ENCODE assay signal across 8 cellular contexts in genomic region chr2:169734172-169734847, GRCh38. TPM values are rescaled to one million over a fixed set of nuclear protein-coding genes. Genes with fewer than 3 reads are reported as not detected.
DNase-seq lines count a peak whose midpoint lies in the region; ATAC-seq and TF ChIP-seq lines count a peak whose summit lies in the region.

No MANE protein-coding gene starts in this region.

- peak overlapping the region; percentile 87 to 93 for H3K4me3 Mint-ChIP-seq in effector memory CD8-positive, alpha-beta T cell

- peaks cover 49% of the 10 kb centered on the region for H3K4me1 ChIP-seq in DND-41 (ENCODE audit: insufficient read depth, low read length)
- H3K4me1 ChIP-seq in SK-N-SH (ENCODE audit: control insufficient read depth in 1 of 2, insufficient read depth in 2 of 2, low read depth in 1 of 2, low read length in 1 of 2) = peaks cover 0 to 27% of the 10 kb centered on the region in 2 experiments; a peak in 2 of 4 replicates
- H3K4me1 ChIP-seq in mucosa of descending colon (ENCODE audit: low read depth) = peaks cover 8% of the 10 kb centered on the region
- H3K4me1 ChIP-seq in vagina = peaks cover 15% of the 10 kb centered on the region

- TF ChIP-seq RAD21 in SK-N-SH (IDR thresholded peaks at IDR 0.05; ENCODE audit: low read length) = no peak

- TF ChIP-seq EP300 in SK-N-SH (IDR thresholded peaks at IDR 0.05; ENCODE audit: borderline replicate concordance in 1 of 2, low read depth in 1 of 2, low read length in 1 of 2) = no peak

- CTCF ChIA-PET in SK-N-SH (lab: Yijun Ruan, JAX) = interaction anchor here (1.9 to 6.9 kb wide), 3 partner anchors 11 to 41 kb away, joined by 6 to 32 read pairs (median 9); partner anchors contain the start of genes CFAP210 and PHOSPHO2

- H3K4me3 ChIP-seq in DND-41 (ENCODE audit: low read depth in 1 of 2, low read length in 2 of 2) (peak overlapping the region; percentile 55 to 81; a peak in 3 of 4 replicates), SK-N-SH (ENCODE audit: low read depth in 2 of 2, low read length in 1 of 2) (peak overlapping the region; percentile 73 to 80), mucosa of descending colon (peak overlapping the region; percentile 38), vagina (peak overlapping the region; percentile 58 to 73)

- intact Hi-C loops in mucosa of descending colon (cut with DNase I, micrococcal nuclease) = no loop called here
- intact Hi-C loops in vagina (cut with DNase I) = no loop called here

- H3K9me3 ChIP-seq in DND-41 (ENCODE audit: insufficient read depth, low read length, severe bottlenecking) = no peaks in the 10 kb centered on the region
- no peaks in the 10 kb centered on the region for H3K9me3 ChIP-seq in SK-N-SH
- no peaks in the 10 kb centered on the region for H3K9me3 ChIP-seq in mucosa of descending colon
- H3K9me3 ChIP-seq in vagina = no peaks in the 10 kb centered on the region

- H3K27ac Mint-ChIP-seq in effector memory CD8-positive, alpha-beta T cell = peak overlapping the region; percentile 86 to 93

- H3K9me2 ChIP-seq in SK-N-SH = no peaks in the 10 kb centered on the region

- H3K4me2 ChIP-seq in DND-41 (ENCODE audit: insufficient read depth, low read length) = peak overlapping the region; percentile 93
- H3K4me2 ChIP-seq in SK-N-SH = peak overlapping the region; percentile 75

- no peak for TF ChIP-seq POLR2A in vagina (IDR thresholded peaks at IDR 0.05)

- H3K36me3 ChIP-seq in DND-41 (ENCODE audit: insufficient read depth, low read length) (peaks cover 13% of the 10 kb centered on the region), SK-N-SH (replicated peaks in 1 of 2; ENCODE audit: control insufficient read depth in 1 of 2, insufficient read depth in 2 of 2, low read length in 1 of 2) (no peaks in the 10 kb centered on the region), mucosa of descending colon (ENCODE audit: low read depth) (no peaks in the 10 kb centered on the region), vagina (no peaks in the 10 kb centered on the region)

- H3F3A ChIP-seq in SK-N-SH (replicated peaks; ENCODE audit: insufficient read depth) = peaks cover 15% of the 10 kb centered on the region

- peaks cover 16% of the 10 kb centered on the region; the same call in 1 of the 2 replicates for H4K20me1 ChIP-seq in DND-41 (ENCODE audit: insufficient read depth, low read length)
- H4K20me1 ChIP-seq in SK-N-SH (ENCODE audit: insufficient read depth) = no peaks in the 10 kb centered on the region

- peak; percentile 63 for DNase-seq in DND-41
- peak; percentile 83 for DNase-seq in SK-N-SH
- no peak for DNase-seq in effector memory CD8-positive, alpha-beta T cell
- peak in 1 of 3 donors; percentile 53 for DNase-seq in mucosa of descending colon
- no peak for DNase-seq in vagina (ENCODE audit: extremely low spot score in 2 of 2)
- DNase-seq in SW 1271 (lab: John Stamatoyannopoulos, UW) = no peak

- H2AFZ ChIP-seq in DND-41 (ENCODE audit: low read depth, low read length) (peak overlapping the region; percentile 92), SK-N-SH (ENCODE audit: low read depth) (peak overlapping the region; percentile 91)

- peak; percentile 52 for ATAC-seq in DND-41 (ENCODE audit: insufficient read depth, low read depth)
- ATAC-seq in GM19395 (IDR thresholded peaks at IDR 0.05; ENCODE audit: unreplicated experiment) = peak; percentile 44
- ATAC-seq in HG03439 (IDR thresholded peaks at IDR 0.05; ENCODE audit: unreplicated experiment) = peak; percentile 50
- ATAC-seq in effector memory CD8-positive, alpha-beta T cell (replicated peaks) = peak; percentile 39
- ATAC-seq in mucosa of descending colon = peak; percentile 64

- WGBS in SK-N-SH (ENCODE audit: low lambda C conversion rate) = 2% methylated on average over 13 of the region's 69 CpGs

- peak overlapping the region; percentile 75 for H3K9ac ChIP-seq in DND-41 (ENCODE audit: low read depth, low read length)
- peak overlapping the region; percentile 51; the same call in 1 of the 2 replicates for H3K9ac ChIP-seq in SK-N-SH

- H3K36me3 Mint-ChIP-seq in effector memory CD8-positive, alpha-beta T cell (ENCODE audit: insufficient read depth) = peaks cover 3% of the 10 kb centered on the region

- no peaks in the 10 kb centered on the region for H3K9me3 Mint-ChIP-seq in effector memory CD8-positive, alpha-beta T cell

- H3K4me1 Mint-ChIP-seq in effector memory CD8-positive, alpha-beta T cell (ENCODE audit: low read depth in 2 of 2) = peaks cover 16 to 18% of the 10 kb centered on the region in 2 donors

- H3K79me2 ChIP-seq in DND-41 (ENCODE audit: insufficient read depth, low read length) (peaks cover 51% of the 10 kb centered on the region), SK-N-SH (ENCODE audit: insufficient read depth) (no peaks in the 10 kb centered on the region)

- H3K27me3 Mint-ChIP-seq in effector memory CD8-positive, alpha-beta T cell = peaks cover 9 to 15% of the 10 kb centered on the region in 2 donors

- H3K27ac ChIP-seq in DND-41 (ENCODE audit: low read length) (peak overlapping the region; percentile 80), SK-N-SH (ENCODE audit: low read depth in 2 of 2, low read length in 1 of 2) (peak overlapping the region in 1 of 2 experiments; percentile 86; a peak in 2 of 4 replicates), vagina (peak overlapping the region; percentile 21)

- TF ChIP-seq CTCF in DND-41 (IDR thresholded peaks at IDR 0.05; ENCODE audit: borderline replicate concordance, extremely low read depth, low read length, poor library complexity, severe bottlenecking) (no peak), SK-N-SH (IDR thresholded peaks at IDR 0.05) (no peak), mucosa of descending colon (IDR thresholded peaks at IDR 0.05) (no peak), vagina (IDR thresholded peaks at IDR 0.05) (no peak)

- H3K27me3 ChIP-seq in DND-41 (ENCODE audit: insufficient read depth, low read length, poor library complexity) (no peaks in the 10 kb centered on the region), SK-N-SH (ENCODE audit: insufficient read depth) (no peaks in the 10 kb centered on the region), vagina (no peaks in the 10 kb centered on the region)

- POLR2A ChIA-PET in SK-N-SH (lab: Yijun Ruan, JAX) = interaction anchor here (0.6 to 4.1 kb wide), 4 partner anchors 13 to 186 kb away, joined by 3 to 50 read pairs (median 3); no protein-coding TSS in a partner anchor

TF ChIP-seq in SK-N-SH, 30 proteins besides CTCF, POLR2A, EP300 and RAD21 (continues in another document):
- TF ChIP-seq GATA2 (CRISPR knock-in tag; IDR thresholded peaks at IDR 0.05) (no peak), POLR2AphosphoS5 (IDR thresholded peaks at IDR 0.05; ENCODE audit: low read depth, low read length) (no peak), MAX (IDR thresholded peaks at IDR 0.05; ENCODE audit: low read depth) (no peak), GABPA (IDR thresholded peaks at IDR 0.05; ENCODE audit: low read depth) (no peak), TAF1 (IDR thresholded peaks at IDR 0.05; ENCODE audit: borderline replicate concordance, low read depth, low read length) (no peak), TEAD4 (IDR thresholded peaks at IDR 0.05; ENCODE audit: borderline replicate concordance, insufficient read depth) (no peak), NFIC (IDR thresholded peaks at IDR 0.05; ENCODE audit: borderline replicate concordance) (no peak), NRF1 (IDR thresholded peaks at IDR 0.05; ENCODE audit: low read depth, low read length) (no peak), EZH2phosphoT487 (IDR thresholded peaks at IDR 0.05; ENCODE audit: borderline replicate concordance, low read depth) (no peak), PBX3 (IDR thresholded peaks at IDR 0.05) (no peak)

RNA-seq across cellular contexts. Expression of gene KLHL23, which starts 0.7 kb away (rescaled TPM):
- 5.2 and 6.1 TPM in 2 replicates for polyA plus RNA-seq in SK-N-SH (2012; rRNA removed)
- polyA plus RNA-seq in SK-N-SH (2012; cell fraction: cytosol; rRNA removed) = 7.7 and 7.8 TPM in 2 replicates
- polyA plus RNA-seq in SK-N-SH (2012; cell fraction: nucleus; rRNA removed) = 2.4 and 6.1 TPM in 2 replicates
- total RNA-seq in mucosa of descending colon = 10 to 100 TPM; 12.1 to 57.4 (median 13.1) TPM
- total RNA-seq in vagina = 5.6 TPM

RNA-seq across cellular contexts. Expression of gene PHOSPHO2, which starts 40.0 kb away (rescaled TPM):
- 0.99 and 1.1 TPM in 2 replicates for polyA plus RNA-seq in SK-N-SH (2012; rRNA removed)
- 1.3 and 2.3 TPM in 2 replicates for polyA plus RNA-seq in SK-N-SH (2012; cell fraction: cytosol; rRNA removed)
- polyA plus RNA-seq in SK-N-SH (2012; cell fraction: nucleus; rRNA removed) = 2.1 and 2.7 TPM in 2 replicates
- total RNA-seq in mucosa of descending colon (10 to 100 TPM in 2 of 3 donors, 1 to 10 TPM in 1; 7.3 to 11.4 (median 10.7) TPM), vagina (4.7 TPM)

RNA-seq across cellular contexts. Expression of gene CFAP210, which starts 40.1 kb away (rescaled TPM):
- polyA plus RNA-seq in SK-N-SH (2012; rRNA removed) = 0.03 TPM in 1 of 2 replicates, not detected in the other
- 0.01 and 0.03 TPM in 2 replicates for polyA plus RNA-seq in SK-N-SH (2012; cell fraction: cytosol; rRNA removed)
- polyA plus RNA-seq in SK-N-SH (2012; cell fraction: nucleus; rRNA removed) = not detected in 2 replicates
- not detected for total RNA-seq in mucosa of descending colon
- total RNA-seq in vagina = 0.49 TPM

Comparison
In these comparisons a context has a peak if more than half of its experiments do, and no peak if none do; other contexts are left out.
1. DNase-seq: peak in DND-41 (single experiment) and SK-N-SH (single experiment); none in effector memory CD8-positive, alpha-beta T cell (0 of 3), vagina (0 of 2) and SW 1271 (0 of 2).
2. Peak in every context shown above with its lines, with median percentiles within 50 percentile points of each other: ATAC-seq and H3K4me3 ChIP-seq.